22 cellular contexts compared by ENCODE assay signal in genomic region chr10:49140306-49141175, GRCh38. TPM values are rescaled to one million over a fixed set of nuclear protein-coding genes. Genes with fewer than 3 reads are reported as not detected.
DNase-seq lines count a peak whose midpoint lies in the region; TF ChIP-seq lines count a peak whose summit lies in the region.
"Had no signal": no experiment of that assay in that cellular context is flagged by ENCODE, and none has a peak within 500 bp of the region (broad histone marks: within the 10 kb centered on the region; RNA-seq: fewer than 3 reads in every experiment).

No MANE protein-coding gene starts in this region.

- H4K20me1 ChIP-seq in osteoblast (ENCODE audit: insufficient read depth, low read length): no peaks in the 10 kb centered on the region

- H3K4me3 ChIP-seq in AG10803 (ENCODE audit: low read length): no peak overlapping the region
- no peak overlapping the region for H3K4me3 ChIP-seq in colonic mucosa
- no peak overlapping the region for H3K4me3 ChIP-seq in osteoblast (ENCODE audit: insufficient read depth, low read length)
- no peak overlapping the region for H3K4me3 ChIP-seq in H7 (ENCODE audit: insufficient read depth, low read depth, low read length)
- H3K4me3 ChIP-seq: uterus had no signal

- no peak overlapping the region for H2AFZ ChIP-seq in osteoblast (ENCODE audit: low read length)

- H3K36me3 ChIP-seq in colonic mucosa (no peaks in the 10 kb centered on the region), osteoblast (ENCODE audit: insufficient read depth, low read length) (no peaks in the 10 kb centered on the region), H7 (replicated peaks; ENCODE audit: control insufficient read depth, insufficient read depth, low read length) (no peaks in the 10 kb centered on the region)
- H3K36me3 ChIP-seq: uterus, WERI-Rb-1 had no signal

- H3K27me3 ChIP-seq in colonic mucosa (no peaks in the 10 kb centered on the region), osteoblast (ENCODE audit: insufficient read depth, low read length) (no peaks in the 10 kb centered on the region), H7 (ENCODE audit: control insufficient read depth, insufficient read depth, low read length) (no peaks in the 10 kb centered on the region)
- H3K27me3 ChIP-seq: uterus had no signal

- intact Hi-C loops in colonic mucosa (cut with DNase I): no loop called here

- H3K9me3 ChIP-seq in colonic mucosa (no peaks in the 10 kb centered on the region), osteoblast (ENCODE audit: low read depth, low read length) (no peaks in the 10 kb centered on the region)
- H3K9me3 ChIP-seq: uterus had no signal

- H3K4me1 ChIP-seq in colonic mucosa: no peaks in the 10 kb centered on the region
- H3K4me1 ChIP-seq in osteoblast (ENCODE audit: insufficient read depth, low read length): peaks cover 34% of the 10 kb centered on the region
- H3K4me1 ChIP-seq: uterus had no signal

- no peaks in the 10 kb centered on the region for H3K79me2 ChIP-seq in osteoblast (ENCODE audit: insufficient read depth, low read length)

- peak overlapping the region; percentile 50 for H3K27ac ChIP-seq in colonic mucosa
- peak overlapping the region; percentile 98 for H3K27ac ChIP-seq in osteoblast (ENCODE audit: low read depth, low read length)
- H3K27ac ChIP-seq: WERI-Rb-1 had no signal

- peak overlapping the region; percentile 71 for H3K4me2 ChIP-seq in osteoblast (ENCODE audit: insufficient read depth, low read length)

- no peak overlapping the region for H3K9ac ChIP-seq in colonic mucosa (ENCODE audit: low read depth in 2 of 2, low read length in 2 of 2)

- DNase-seq in AG10803 (ENCODE audit: low read depth): peak; percentile 61
- peak; percentile 56 for DNase-seq in HT1080 (ENCODE audit: low read depth)
- no peak for DNase-seq in colonic mucosa
- DNase-seq in osteoblast (ENCODE audit: insufficient read length, low spot score, missing footprints): no peak
- DNase-seq in mesenteric fat pad (ENCODE audit: low spot score): no peak
- no peak for DNase-seq in nucleus accumbens (lab: John Stamatoyannopoulos, UW)
- no peak for DNase-seq in RPMI8226
- DNase-seq in H7: no peak
- DNase-seq: activated CD4-positive, alpha-beta T cell treated with anti-CD3 and anti-CD28 coated beads, Interleukin-2, amount 50 U/mL, for 1 hour; activated effector memory CD4-positive, alpha-beta T cell treated with Interleukin-2 at 50 U/mL for 16 hours; activated naive CD8-positive, alpha-beta T cell treated with anti-CD3 and anti-CD28 coated beads, Interleukin-2, amount 50 U/mL, for 24 hours; CD4-positive, alpha-beta memory T cell; DMS 273 treated with DMSO at 0.1 percent for 48 hours; endodermal cell; glutamatergic neuron; NCI-H1417 treated with DMSO at 0.1 percent for 48 hours; NCI-H2107; NCI-H524; stimulated activated CD4-positive, alpha-beta T cell treated with anti-CD3 and anti-CD28 coated beads, Interleukin-1b, Interleukin-23, amount 100 ng/mL, for 48 hours; uterus; WERI-Rb-1 had no signal

- TF ChIP-seq CTCF in AG10803 (conservative IDR thresholded peaks at IDR 0.05; ENCODE audit: low read length) (no peak), colonic mucosa (IDR thresholded peaks at IDR 0.05) (no peak), osteoblast (IDR thresholded peaks at IDR 0.05; ENCODE audit: extremely low read depth, low read depth, low read length) (no peak)

RNA-seq across cellular contexts. Expression of gene FAM170B, which starts 6.7 kb away (rescaled TPM):
- total RNA-seq in HT1080 (2014; rRNA removed; shearing (Covaris generic)): not detected in 2 replicates
- not detected in 2 replicates for polyA plus RNA-seq in HT1080 (2015; cell fraction: cytosol; rRNA removed)
- not detected in 2 replicates for polyA plus RNA-seq in HT1080 (2015; cell fraction: nucleus; rRNA removed)
- total RNA-seq in colonic mucosa (not detected), osteoblast (not detected in 2 replicates), mesenteric fat pad (not detected)
- total RNA-seq in H7 (2014; rRNA removed; shearing (Covaris generic)): not detected in 2 replicates
- total RNA-seq: CD4-positive, alpha-beta memory T cell; endodermal cell; myocyte; uterus had no signal
- polyA plus RNA-seq: CD4-positive, alpha-beta memory T cell had no signal

RNA-seq across cellular contexts. Expression of gene VSTM4, which starts 25.2 kb away (rescaled TPM):
- total RNA-seq in HT1080 (2014; rRNA removed; shearing (Covaris generic)): 2.2 and 2.7 TPM in 2 replicates
- polyA plus RNA-seq in HT1080 (2015; cell fraction: cytosol; rRNA removed): 2.5 and 2.6 TPM in 2 replicates
- polyA plus RNA-seq in HT1080 (2015; cell fraction: nucleus; rRNA removed): 1.3 and 2.6 TPM in 2 replicates
- total RNA-seq in colonic mucosa (1 to 10 TPM; 1.2 to 3.1 TPM), osteoblast (10.1 and 14.1 TPM in 2 replicates), mesenteric fat pad (41.7 TPM)
- total RNA-seq in H7 (2014; rRNA removed; shearing (Covaris generic)): 0.31 and 0.44 TPM in 2 replicates
- total RNA-seq: CD4-positive, alpha-beta memory T cell had no signal
- polyA plus RNA-seq: CD4-positive, alpha-beta memory T cell had no signal

RNA-seq across cellular contexts. Expression of gene TMEM273, which starts 47.6 kb away (rescaled TPM):
- total RNA-seq in HT1080 (2014; rRNA removed; shearing (Covaris generic)): not detected in 2 replicates
- not detected in 2 replicates for polyA plus RNA-seq in HT1080 (2015; cell fraction: cytosol; rRNA removed)
- polyA plus RNA-seq in HT1080 (2015; cell fraction: nucleus; rRNA removed): not detected in 2 replicates
- total RNA-seq in colonic mucosa (1 to 10 TPM; 3.4 to 5.1 TPM), osteoblast (0.59 TPM in 1 of 2 replicates, not detected in the other), mesenteric fat pad (17.9 TPM)
- not detected in 2 replicates for total RNA-seq in H7 (2014; rRNA removed; shearing (Covaris generic))
- total RNA-seq: endodermal cell had no signal

Comparison
In these comparisons a context has a peak if more than half of its experiments do, and no peak if none do; other contexts are left out.
1. DNase-seq: peak in AG10803 (single experiment) and HT1080 (single experiment); none in colonic mucosa (single experiment), osteoblast (single experiment), mesenteric fat pad (single experiment), nucleus accumbens (0 of 56), RPMI8226 (single experiment) and H7 (single experiment).